Comparison of ENCODE assay signal across 18 cellular contexts in genomic region chr1:46410156-46411009, GRCh38.
"Had no signal": no experiment of that assay in that cellular context is flagged by ENCODE, and none has a peak within 500 bp of the region (broad histone marks: within the 10 kb centered on the region; RNA-seq: fewer than 3 reads in every experiment).

No MANE protein-coding gene starts in this region.

- H3K79me2 ChIP-seq: parathyroid adenoma had no signal

- H3K9me3 Mint-ChIP-seq: activated naive CD8-positive, alpha-beta T cell treated with anti-CD3 and anti-CD28 coated beads, Interleukin-2, amount 50 U/mL, for 24 hours; activated T-helper 1 cell treated with anti-CD3 and anti-CD28 coated beads, Interleukin-12 subunit alpha, Interleukin-12 subunit beta, Interleukin-2, Interleukin-4 antibody, amounts not matched to agents 30 ng/mL and 10 ng/mL and 1 ng/mL, durations not matched to agents 14 hours and 24 hours and 36 hours; central memory CD8-positive, alpha-beta T cell; dendritic cell treated with granulocyte-macrophage colony-stimulating factor and Interleukin-4, amounts not matched to agents 40 ng/mL and 50 ng/mL, for 4 days; stimulated activated naive B cell treated with anti-CD40 and anti-IgM and Interleukin-4, amounts not matched to agents 10 μg/mL and 1 μg/mL and 100 μg/mL, for 72 hours; type B pancreatic cell; WTC11 had no signal

- H3K4me3 ChIP-seq: heart right ventricle, left lung, smooth muscle cell had no signal

- H2AFZ ChIP-seq: parathyroid adenoma had no signal

- H3K9me3 ChIP-seq: heart right ventricle, left lung had no signal

- H3K4me3 Mint-ChIP-seq: activated naive CD8-positive, alpha-beta T cell treated with anti-CD3 and anti-CD28 coated beads, Interleukin-2, amount 50 U/mL, for 24 hours; activated T-helper 1 cell treated with anti-CD3 and anti-CD28 coated beads, Interleukin-12 subunit alpha, Interleukin-12 subunit beta, Interleukin-2, Interleukin-4 antibody, amounts not matched to agents 30 ng/mL and 10 ng/mL and 1 ng/mL, durations not matched to agents 14 hours and 24 hours and 36 hours; central memory CD8-positive, alpha-beta T cell; dendritic cell treated with granulocyte-macrophage colony-stimulating factor and Interleukin-4, amounts not matched to agents 40 ng/mL and 50 ng/mL, for 4 days; stimulated activated naive B cell treated with anti-CD40 and anti-IgM and Interleukin-4, amounts not matched to agents 10 μg/mL and 1 μg/mL and 100 μg/mL, for 72 hours; T-helper 17 cell; type B pancreatic cell; WTC11 had no signal

- ATAC-seq: activated naive CD8-positive, alpha-beta T cell treated with anti-CD3 and anti-CD28 coated beads, Interleukin-2, amount 50 U/mL, for 24 hours; heart right ventricle; left lung; stimulated activated naive B cell treated with anti-CD40 and anti-IgM and Interleukin-4, amounts not matched to agents 10 μg/mL and 1 μg/mL and 100 μg/mL, for 72 hours; T-helper 17 cell; WTC11 had no signal

- H3K9ac ChIP-seq: parathyroid adenoma had no signal

- H3K27ac Mint-ChIP-seq: activated naive CD8-positive, alpha-beta T cell treated with anti-CD3 and anti-CD28 coated beads, Interleukin-2, amount 50 U/mL, for 24 hours; activated T-helper 1 cell treated with anti-CD3 and anti-CD28 coated beads, Interleukin-12 subunit alpha, Interleukin-12 subunit beta, Interleukin-2, Interleukin-4 antibody, amounts not matched to agents 30 ng/mL and 10 ng/mL and 1 ng/mL, durations not matched to agents 14 hours and 24 hours and 36 hours; dendritic cell treated with granulocyte-macrophage colony-stimulating factor and Interleukin-4, amounts not matched to agents 40 ng/mL and 50 ng/mL, for 4 days; stimulated activated naive B cell treated with anti-CD40 and anti-IgM and Interleukin-4, amounts not matched to agents 10 μg/mL and 1 μg/mL and 100 μg/mL, for 72 hours; T-helper 17 cell; type B pancreatic cell; WTC11 had no signal

- H3K4me2 ChIP-seq: smooth muscle cell had no signal

- H3K27ac ChIP-seq: heart right ventricle, left lung, parathyroid adenoma had no signal

- H3K4me1 Mint-ChIP-seq: activated naive CD8-positive, alpha-beta T cell treated with anti-CD3 and anti-CD28 coated beads, Interleukin-2, amount 50 U/mL, for 24 hours had no signal

- DNase-seq: activated CD4-positive, alpha-beta T cell treated with anti-CD3 and anti-CD28 coated beads for 48 hours; activated naive CD4-positive, alpha-beta T cell treated with Interleukin-2 at 50 U/mL for 16 hours; activated naive CD8-positive, alpha-beta T cell treated with anti-CD3 and anti-CD28 coated beads, Interleukin-2, amount 50 U/mL, for 24 hours; erythroblast; foreskin melanocyte; heart right ventricle; mesendoderm; stimulated activated CD4-positive, alpha-beta T cell treated with anti-CD3 and anti-CD28 coated beads, Interleukin-1b, Interleukin-23, amount 100 ng/mL, for 48 hours; stimulated activated naive B cell treated with anti-CD40 and anti-IgM and Interleukin-4, amounts not matched to agents 10 μg/mL and 1 μg/mL and 100 μg/mL, for 72 hours; T-helper 17 cell had no signal

- H3K27me3 Mint-ChIP-seq: activated naive CD8-positive, alpha-beta T cell treated with anti-CD3 and anti-CD28 coated beads, Interleukin-2, amount 50 U/mL, for 24 hours; central memory CD8-positive, alpha-beta T cell; dendritic cell treated with granulocyte-macrophage colony-stimulating factor and Interleukin-4, amounts not matched to agents 40 ng/mL and 50 ng/mL, for 4 days; stimulated activated naive B cell treated with anti-CD40 and anti-IgM and Interleukin-4, amounts not matched to agents 10 μg/mL and 1 μg/mL and 100 μg/mL, for 72 hours; T-helper 17 cell; type B pancreatic cell had no signal

- H3K27me3 ChIP-seq: heart right ventricle, left lung had no signal
